2 cellular contexts compared by ENCODE assay signal in the genomic region with DNA sequence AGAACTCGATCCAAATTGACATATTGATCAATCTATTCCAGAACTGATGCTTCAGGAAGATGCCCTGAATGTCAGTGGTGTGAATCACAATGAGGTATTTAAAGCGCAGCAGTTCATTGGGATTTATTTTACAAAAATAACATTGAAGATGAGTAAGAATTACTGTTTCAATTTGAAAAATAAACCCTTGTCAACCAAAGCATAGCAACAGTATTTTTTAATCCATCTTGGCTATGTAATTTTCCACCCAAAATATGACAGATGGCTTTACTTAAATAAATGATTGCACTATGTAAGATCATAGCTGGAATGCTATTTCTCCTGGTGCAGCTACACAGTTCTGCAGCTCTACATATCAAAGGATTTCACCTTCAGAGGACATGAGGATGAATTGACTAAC.
TF ChIP-seq lines count a peak whose summit lies in the region.

No MANE protein-coding gene starts in this region.

TF ChIP-seq in SK-N-SH treated with all-trans-retinoic acid at 6 μM for 48 hours, 23 proteins besides CTCF, POLR2A, EP300 and RAD21 (continued from another document):
- TF ChIP-seq, protein P1, sequence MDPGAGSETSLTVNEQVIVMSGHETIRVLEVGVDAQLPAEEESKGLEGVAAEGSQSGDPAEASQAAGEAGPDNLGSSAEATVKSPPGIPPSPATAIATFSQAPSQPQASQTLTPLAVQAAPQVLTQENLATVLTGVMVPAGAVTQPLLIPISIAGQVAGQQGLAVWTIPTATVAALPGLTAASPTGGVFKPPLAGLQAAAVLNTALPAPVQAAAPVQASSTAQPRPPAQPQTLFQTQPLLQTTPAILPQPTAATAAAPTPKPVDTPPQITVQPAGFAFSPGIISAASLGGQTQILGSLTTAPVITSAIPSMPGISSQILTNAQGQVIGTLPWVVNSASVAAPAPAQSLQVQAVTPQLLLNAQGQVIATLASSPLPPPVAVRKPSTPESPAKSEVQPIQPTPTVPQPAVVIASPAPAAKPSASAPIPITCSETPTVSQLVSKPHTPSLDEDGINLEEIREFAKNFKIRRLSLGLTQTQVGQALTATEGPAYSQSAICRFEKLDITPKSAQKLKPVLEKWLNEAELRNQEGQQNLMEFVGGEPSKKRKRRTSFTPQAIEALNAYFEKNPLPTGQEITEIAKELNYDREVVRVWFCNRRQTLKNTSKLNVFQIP (CRISPR knock-in tag; IDR thresholded peaks at IDR 0.05; ENCODE audit: borderline replicate concordance, low read depth): no peak
- TF ChIP-seq TCF4 (CRISPR knock-in tag; IDR thresholded peaks at IDR 0.05; ENCODE audit: borderline replicate concordance) (no peak), SNAI2 (CRISPR knock-in tag; IDR thresholded peaks at IDR 0.05) (no peak)
- TF ChIP-seq, protein P2, sequence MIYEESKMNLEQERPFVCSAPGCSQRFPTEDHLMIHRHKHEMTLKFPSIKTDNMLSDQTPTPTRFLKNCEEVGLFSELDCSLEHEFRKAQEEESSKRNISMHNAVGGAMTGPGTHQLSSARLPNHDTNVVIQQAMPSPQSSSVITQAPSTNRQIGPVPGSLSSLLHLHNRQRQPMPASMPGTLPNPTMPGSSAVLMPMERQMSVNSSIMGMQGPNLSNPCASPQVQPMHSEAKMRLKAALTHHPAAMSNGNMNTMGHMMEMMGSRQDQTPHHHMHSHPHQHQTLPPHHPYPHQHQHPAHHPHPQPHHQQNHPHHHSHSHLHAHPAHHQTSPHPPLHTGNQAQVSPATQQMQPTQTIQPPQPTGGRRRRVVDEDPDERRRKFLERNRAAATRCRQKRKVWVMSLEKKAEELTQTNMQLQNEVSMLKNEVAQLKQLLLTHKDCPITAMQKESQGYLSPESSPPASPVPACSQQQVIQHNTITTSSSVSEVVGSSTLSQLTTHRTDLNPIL (CRISPR knock-in tag; IDR thresholded peaks at IDR 0.05; ENCODE audit: low read depth): no peak

TF ChIP-seq in SK-N-SH, 30 proteins besides CTCF, POLR2A, EP300 and RAD21 (continued from another document):
- TF ChIP-seq, protein P3, sequence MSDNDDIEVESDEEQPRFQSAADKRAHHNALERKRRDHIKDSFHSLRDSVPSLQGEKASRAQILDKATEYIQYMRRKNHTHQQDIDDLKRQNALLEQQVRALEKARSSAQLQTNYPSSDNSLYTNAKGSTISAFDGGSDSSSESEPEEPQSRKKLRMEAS (IDR thresholded peaks at IDR 0.05; ENCODE audit: low read depth): no peak
- TF ChIP-seq, protein P4, sequence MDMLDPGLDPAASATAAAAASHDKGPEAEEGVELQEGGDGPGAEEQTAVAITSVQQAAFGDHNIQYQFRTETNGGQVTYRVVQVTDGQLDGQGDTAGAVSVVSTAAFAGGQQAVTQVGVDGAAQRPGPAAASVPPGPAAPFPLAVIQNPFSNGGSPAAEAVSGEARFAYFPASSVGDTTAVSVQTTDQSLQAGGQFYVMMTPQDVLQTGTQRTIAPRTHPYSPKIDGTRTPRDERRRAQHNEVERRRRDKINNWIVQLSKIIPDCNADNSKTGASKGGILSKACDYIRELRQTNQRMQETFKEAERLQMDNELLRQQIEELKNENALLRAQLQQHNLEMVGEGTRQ (IDR thresholded peaks at IDR 0.05; ENCODE audit: borderline replicate concordance, low read depth, low read length): no peak
- no peak for TF ChIP-seq TAF1 (IDR thresholded peaks at IDR 0.05; ENCODE audit: borderline replicate concordance, low read depth, low read length)
- TF ChIP-seq ELF1 (IDR thresholded peaks at IDR 0.05): no peak
- TF ChIP-seq CHD2 (IDR thresholded peaks at IDR 0.05; ENCODE audit: low read length, partially characterized antibody): no peak
